16 cellular contexts compared by ENCODE assay signal in genomic region chr2:25523060-25523459, GRCh38.
A peak's percentile ranks its signal among the peaks of the same experiment; 100 is the strongest.
DNase-seq lines count a peak whose midpoint lies in the region; ATAC-seq and TF ChIP-seq lines count a peak whose summit lies in the region.
"Had no signal": no experiment of that assay in that cellular context is flagged by ENCODE, and none has a peak within 500 bp of the region (broad histone marks: within the 10 kb centered on the region; RNA-seq: fewer than 3 reads in every experiment).

No MANE protein-coding gene starts in this region.

- no peaks in the 10 kb centered on the region for H3K79me2 ChIP-seq in GM23338 (replicated peaks; ENCODE audit: insufficient read depth)

- H3K27ac Mint-ChIP-seq in activated CD4-positive, alpha-beta memory T cell treated with anti-CD3 and anti-CD28 coated beads, Interleukin-2, amount 10 ng/mL, durations not matched to agents 7 days and 5 days: peak overlapping the region; percentile 34
- H3K27ac Mint-ChIP-seq in activated CD4-positive, alpha-beta memory T cell treated with anti-CD3 and anti-CD28 coated beads for 36 hours: no peak overlapping the region
- H3K27ac Mint-ChIP-seq in T-helper 17 cell (peak overlapping the region; percentile 77), GM23338 (no peak overlapping the region)
- H3K27ac Mint-ChIP-seq: HFFc6 had no signal

- H3K36me3 ChIP-seq in left lung: no peaks in the 10 kb centered on the region
- H3K36me3 ChIP-seq in GM23338 (ENCODE audit: insufficient read depth): no peaks in the 10 kb centered on the region
- H3K36me3 ChIP-seq in ovary: no peaks in the 10 kb centered on the region
- H3K36me3 ChIP-seq: BE2C had no signal

- no peak overlapping the region for H3K4me3 ChIP-seq in left lung
- H3K4me3 ChIP-seq in GM23338: no peak overlapping the region
- H3K4me3 ChIP-seq in ovary: no peak overlapping the region

- H3K27me3 Mint-ChIP-seq in activated CD4-positive, alpha-beta memory T cell treated with anti-CD3 and anti-CD28 coated beads, Interleukin-2, amount 10 ng/mL, durations not matched to agents 7 days and 5 days: no peaks in the 10 kb centered on the region
- no peaks in the 10 kb centered on the region for H3K27me3 Mint-ChIP-seq in activated CD4-positive, alpha-beta memory T cell treated with anti-CD3 and anti-CD28 coated beads for 36 hours
- no peaks in the 10 kb centered on the region for H3K27me3 Mint-ChIP-seq in T-helper 17 cell
- H3K27me3 Mint-ChIP-seq in GM23338 (ENCODE audit: insufficient read depth, low read depth, poor library complexity): peaks cover 8% of the 10 kb centered on the region
- H3K27me3 Mint-ChIP-seq: CD4-positive, CD25-positive, alpha-beta regulatory T cell had no signal

- CTCF ChIA-PET in activated CD4-positive, alpha-beta memory T cell treated with anti-CD3 and anti-CD28 coated beads, Interleukin-2, amount 10 ng/mL, durations not matched to agents 7 days and 5 days (lab: Charles Lee): interaction anchor here (1.2 kb wide), 1 partner anchor 161 kb away, joined by 5 read pairs; no protein-coding TSS in a partner anchor
- CTCF ChIA-PET in activated CD4-positive, alpha-beta memory T cell treated with anti-CD3 and anti-CD28 coated beads for 36 hours (lab: Charles Lee): interaction anchor here (0.7 kb wide), 1 partner anchor 437 kb away, joined by 3 read pairs; no protein-coding TSS in a partner anchor

- no peaks in the 10 kb centered on the region for H3K9me3 Mint-ChIP-seq in activated CD4-positive, alpha-beta memory T cell treated with anti-CD3 and anti-CD28 coated beads, Interleukin-2, amount 10 ng/mL, durations not matched to agents 7 days and 5 days
- H3K9me3 Mint-ChIP-seq in activated CD4-positive, alpha-beta memory T cell treated with anti-CD3 and anti-CD28 coated beads for 36 hours: no peaks in the 10 kb centered on the region
- H3K9me3 Mint-ChIP-seq in GM23338: no peaks in the 10 kb centered on the region
- H3K9me3 Mint-ChIP-seq: CD4-positive, CD25-positive, alpha-beta regulatory T cell; HFFc6 had no signal

- 82 to 88% (median 86%) methylated on average over 4 of the region's 4 CpGs for WGBS in ovary, 3 donors

- ATAC-seq in T-helper 17 cell: no peak
- peak; percentile 84 for ATAC-seq in left lung
- no peak for ATAC-seq in GM23338
- ATAC-seq: HCT116 had no signal

- no peak overlapping the region for H3K4me3 Mint-ChIP-seq in activated CD4-positive, alpha-beta memory T cell treated with anti-CD3 and anti-CD28 coated beads, Interleukin-2, amount 10 ng/mL, durations not matched to agents 7 days and 5 days
- H3K4me3 Mint-ChIP-seq in activated CD4-positive, alpha-beta memory T cell treated with anti-CD3 and anti-CD28 coated beads for 36 hours: no peak overlapping the region
- H3K4me3 Mint-ChIP-seq in T-helper 17 cell (no peak overlapping the region), GM23338 (no peak overlapping the region)

- H3F3A ChIP-seq in GM23338 (replicated peaks; ENCODE audit: low read depth): no peaks in the 10 kb centered on the region

- no peaks in the 10 kb centered on the region for H3K9me3 ChIP-seq in T-helper 17 cell (ENCODE audit: control insufficient read depth, low read length, poor library complexity, severe bottlenecking)
- H3K9me3 ChIP-seq in left lung: no peaks in the 10 kb centered on the region
- H3K9me3 ChIP-seq in ovary: no peaks in the 10 kb centered on the region
- H3K9me3 ChIP-seq: BE2C, Caco-2 had no signal

- TF ChIP-seq POLR2A in ovary (IDR thresholded peaks at IDR 0.05): no peak

- no peaks in the 10 kb centered on the region for H3K9me2 ChIP-seq in GM23338 (ENCODE audit: insufficient read depth)

- no peaks in the 10 kb centered on the region for H3K36me3 Mint-ChIP-seq in activated CD4-positive, alpha-beta memory T cell treated with anti-CD3 and anti-CD28 coated beads, Interleukin-2, amount 10 ng/mL, durations not matched to agents 7 days and 5 days (ENCODE audit: low read depth)
- peaks cover 2% of the 10 kb centered on the region for H3K36me3 Mint-ChIP-seq in activated CD4-positive, alpha-beta memory T cell treated with anti-CD3 and anti-CD28 coated beads for 36 hours
- H3K36me3 Mint-ChIP-seq in T-helper 17 cell (ENCODE audit: low read depth) (peaks cover 4% of the 10 kb centered on the region), GM23338 (ENCODE audit: low read depth) (no peaks in the 10 kb centered on the region)

- no peaks in the 10 kb centered on the region; the same call in 1 of the 2 replicates for H4K20me1 ChIP-seq in GM23338 (replicated peaks; ENCODE audit: insufficient read depth)

- peaks cover 11% of the 10 kb centered on the region for H3K4me1 Mint-ChIP-seq in activated CD4-positive, alpha-beta memory T cell treated with anti-CD3 and anti-CD28 coated beads, Interleukin-2, amount 10 ng/mL, durations not matched to agents 7 days and 5 days
- H3K4me1 Mint-ChIP-seq in activated CD4-positive, alpha-beta memory T cell treated with anti-CD3 and anti-CD28 coated beads for 36 hours (ENCODE audit: low read depth): peaks cover 9% of the 10 kb centered on the region
- H3K4me1 Mint-ChIP-seq in T-helper 17 cell (peaks cover 6% of the 10 kb centered on the region), GM23338 (peaks cover 2% of the 10 kb centered on the region; the same call in 1 of the 3 replicates)

- H3K27me3 ChIP-seq in left lung (no peaks in the 10 kb centered on the region), GM23338 (ENCODE audit: insufficient read depth) (no peaks in the 10 kb centered on the region), ovary (no peaks in the 10 kb centered on the region)
- H3K27me3 ChIP-seq: BE2C had no signal

- no peak overlapping the region for H3K4me2 ChIP-seq in GM23338

- no peak overlapping the region for H3K27ac ChIP-seq in left lung
- H3K27ac ChIP-seq in GM23338 (ENCODE audit: low read depth): no peak overlapping the region
- H3K27ac ChIP-seq in ovary: no peak overlapping the region
- H3K27ac ChIP-seq: HL-60 had no signal

- no peak for DNase-seq in activated CD4-positive, alpha-beta memory T cell treated with anti-CD3 and anti-CD28 coated beads, Interleukin-2, amount 10 ng/mL, durations not matched to agents 7 days and 5 days
- DNase-seq in activated CD4-positive, alpha-beta memory T cell treated with anti-CD3 and anti-CD28 coated beads for 36 hours: no peak
- DNase-seq in T-helper 17 cell (no peak), left lung (no peak), GM23338 (ENCODE audit: low spot score) (no peak), ovary (no peak)
- DNase-seq: ACHN; BE2C; C1 segment of cervical spinal cord; Caco-2; CD4-positive, CD25-positive, alpha-beta regulatory T cell; GOT3; H7; HFFc6 had no signal

- H3K4me1 ChIP-seq in left lung: peaks cover 0 to 14% of the 10 kb centered on the region in 2 donors
- H3K4me1 ChIP-seq in GM23338 (ENCODE audit: insufficient read depth): no peaks in the 10 kb centered on the region
- H3K4me1 ChIP-seq in ovary (ENCODE audit: insufficient read depth): peaks cover 2% of the 10 kb centered on the region
- H3K4me1 ChIP-seq: BE2C had no signal

- POLR2A ChIA-PET in activated CD4-positive, alpha-beta memory T cell treated with anti-CD3 and anti-CD28 coated beads, Interleukin-2, amount 10 ng/mL, durations not matched to agents 7 days and 5 days (lab: Charles Lee): no interaction called here
- POLR2A ChIA-PET in activated CD4-positive, alpha-beta memory T cell treated with anti-CD3 and anti-CD28 coated beads for 36 hours (lab: Charles Lee): no interaction called here

- intact Hi-C loops in activated CD4-positive, alpha-beta memory T cell treated with anti-CD3 and anti-CD28 coated beads for 36 hours (cut with micrococcal nuclease): loop anchor here (2.0 to 5.0 kb wide), 4 partner anchors 70 to 356 kb away; partner anchors contain the start of gene POMC
- intact Hi-C loops in left lung (cut with DNase I) (no loop called here), ovary (cut with DNase I) (loop anchor here in 1 of 4 donors (10.0 kb wide), 1 partner anchor 178 kb away; the partner anchor contains the start of gene DNMT3A)

- no peak for TF ChIP-seq EP300 in ovary (IDR thresholded peaks at IDR 0.05)

- H2AFZ ChIP-seq in GM23338: no peak overlapping the region

- TF ChIP-seq CTCF in left lung (IDR thresholded peaks at IDR 0.05) (no peak), GM23338 (conservative IDR thresholded peaks at IDR 0.05; ENCODE audit: low read depth in 2 of 2) (no peak), ovary (IDR thresholded peaks at IDR 0.05) (no peak)

TF ChIP-seq in GM23338, 12 proteins besides CTCF, POLR2A, EP300 and RAD21 (continues in another document):
- no peak for TF ChIP-seq EZH2 (IDR thresholded peaks at IDR 0.05; ENCODE audit: low read depth, unreplicated experiment)
- TF ChIP-seq ZNF114 (CRISPR knock-in tag; IDR thresholded peaks at IDR 0.05): no peak
- no peak for TF ChIP-seq REST (IDR thresholded peaks at IDR 0.05; ENCODE audit: unreplicated experiment)
- no peak for TF ChIP-seq STAT1 (IDR thresholded peaks at IDR 0.05; ENCODE audit: unreplicated experiment)
- TF ChIP-seq EZH2phosphoT487 (IDR thresholded peaks at IDR 0.05; ENCODE audit: unreplicated experiment): no peak

Comparison
In these comparisons a context has a peak if more than half of its experiments do, and no peak if none do; other contexts are left out.
1. H3K27ac Mint-ChIP-seq: peak in activated CD4-positive, alpha-beta memory T cell treated with anti-CD3 and anti-CD28 coated beads, Interleukin-2, amount 10 ng/mL, durations not matched to agents 7 days and 5 days (single experiment) and T-helper 17 cell (single experiment); none in activated CD4-positive, alpha-beta memory T cell treated with anti-CD3 and anti-CD28 coated beads for 36 hours (single experiment) and GM23338 (single experiment).